8 cellular contexts compared by ENCODE assay signal in the genomic region with DNA sequence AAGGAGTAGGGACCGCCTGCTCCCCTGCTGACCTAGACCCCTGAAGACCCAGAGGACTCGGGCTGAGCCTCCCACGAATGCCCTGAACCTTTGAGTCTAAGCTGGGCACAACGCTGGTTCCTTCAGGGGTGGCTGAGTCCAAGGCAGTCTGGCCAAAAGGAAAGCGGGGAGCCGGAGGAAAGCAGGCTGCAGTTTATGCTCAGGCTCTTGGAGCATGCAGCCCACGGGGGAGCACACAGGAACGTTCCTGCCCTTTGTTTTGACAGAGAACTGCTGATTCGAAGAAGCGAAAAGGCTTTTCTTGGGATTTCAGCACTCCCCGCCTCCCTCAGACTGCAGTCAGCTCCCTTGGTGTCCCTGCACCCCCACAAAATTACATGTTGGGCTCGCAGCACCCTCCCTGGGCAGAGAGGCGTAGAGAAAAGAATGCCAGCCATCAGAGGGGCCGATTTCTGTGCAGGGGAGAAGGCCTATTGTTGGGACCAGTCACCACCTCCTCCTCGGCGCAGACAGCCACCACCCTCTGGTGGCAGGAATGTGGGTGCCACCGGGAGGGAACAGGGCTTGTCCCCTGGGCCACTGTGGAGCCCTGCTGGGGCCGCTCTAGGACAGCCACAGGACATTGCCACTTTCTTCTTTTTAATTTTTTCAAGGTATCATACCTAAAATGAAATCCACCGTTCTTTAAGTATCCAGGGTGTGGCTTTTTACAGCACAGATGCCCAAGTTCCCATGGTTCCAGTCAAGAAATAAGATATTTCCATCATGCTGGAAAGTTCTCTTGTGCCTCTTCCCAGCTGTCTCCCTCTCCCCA.
DNase-seq lines count a peak whose midpoint lies in the region; ATAC-seq, FAIRE-seq and TF ChIP-seq lines count a peak whose summit lies in the region.

No MANE protein-coding gene starts in this region.

- DNase-seq in A673 (ENCODE audit: low spot score), result peak; percentile 93
- peak; percentile 75 for DNase-seq in GM18507 (ENCODE audit: extremely low spot score, insufficient read length, low read depth)
- peak; percentile 8 for DNase-seq in NCI-H446 treated with DMSO at 0.1 percent for 48 hours (lab: John Stamatoyannopoulos, UW)
- DNase-seq in activated CD4-positive, alpha-beta T cell treated with anti-CD3 and anti-CD28 coated beads, Interleukin-2, amount 50 U/mL, for 1 hour, result peak; percentile 47
- peak; percentile 98 for DNase-seq in endodermal cell
- DNase-seq in memory B cell (ENCODE audit: low spot score in 2 of 2), result peak; percentile 9 to 27
- DNase-seq in stimulated activated CD8-positive, alpha-beta memory T cell treated with anti-CD3 and anti-CD28 coated beads, Interleukin-15, amount 100 ng/mL, for 48 hours (ENCODE audit: low read depth in 2 of 2), result peak; percentile 10
- DNase-seq in mesenteric fat pad (ENCODE audit: low spot score), result no peak

- CTCF ChIA-PET in A673 (lab: Charles Lee), result interaction anchor here (0.8 to 1.6 kb wide), 4 partner anchors 77 to 155 kb away, joined by 3 to 6 read pairs (median 4); no protein-coding TSS in a partner anchor

- TF ChIP-seq CTCF in A673 (conservative IDR thresholded peaks at IDR 0.05; ENCODE audit: low read depth, low read length) (peak; percentile 97), endodermal cell (conservative IDR thresholded peaks at IDR 0.05) (peak; percentile 99)

- 46 to 52% methylated on average over 10 to 19 of the region's 19 CpGs for WGBS in endodermal cell (ENCODE audit: insufficient coverage in 1 of 2, insufficient read length in 1 of 2), 2 experiments

- no TSS peak for BruUV-seq in A673 (replicated peaks; lab: Mats Ljungman, UMichigan)

- H3K9ac ChIP-seq in endodermal cell (ENCODE audit: extremely low read depth, low read length, poor library complexity, severe bottlenecking), result peak overlapping the region; percentile 50

- H3K36me3 Mint-ChIP-seq in endodermal cell (ENCODE audit: low read depth) (peaks cover 39% of the 10 kb centered on the region), memory B cell (no peaks in the 10 kb centered on the region)

- no peaks in the 10 kb centered on the region for H3K36me3 ChIP-seq in A673 (ENCODE audit: insufficient read depth, low read length, poor library complexity, severe bottlenecking)
- H3K36me3 ChIP-seq in endodermal cell (ENCODE audit: control insufficient read depth, insufficient read depth, low read length), result peaks cover 58% of the 10 kb centered on the region

- H3K27me3 Mint-ChIP-seq in endodermal cell (ENCODE audit: insufficient read depth) (no peaks in the 10 kb centered on the region), memory B cell (peaks cover 2% of the 10 kb centered on the region)

- H3K9me3 ChIP-seq in A673 (ENCODE audit: low read depth, low read length, poor library complexity, severe bottlenecking) (no peaks in the 10 kb centered on the region), endodermal cell (ENCODE audit: control insufficient read depth, low read length) (no peaks in the 10 kb centered on the region)

- ATAC-seq in memory B cell (ENCODE audit: low read depth), result peak; percentile 60

- intact Hi-C loops in A673 (cut with micrococcal nuclease; ENCODE audit: unreplicated experiment), result loop anchor here (1.0 to 5.0 kb wide), 3 partner anchors 67 to 172 kb away; no protein-coding TSS in a partner anchor

- H3K27me3 ChIP-seq in A673 (replicated peaks; ENCODE audit: insufficient read depth, low read depth, low read length, poor library complexity) (no peaks in the 10 kb centered on the region), endodermal cell (ENCODE audit: control insufficient read depth, insufficient read depth, low read length, poor library complexity, severe bottlenecking) (no peaks in the 10 kb centered on the region)

- H3K9me3 Mint-ChIP-seq in endodermal cell (no peaks in the 10 kb centered on the region), memory B cell (no peaks in the 10 kb centered on the region)

- H3K27ac ChIP-seq in A673 (ENCODE audit: low read depth, low read length, poor library complexity, severe bottlenecking) (peak overlapping the region; percentile 78), endodermal cell (ENCODE audit: low read depth, low read length) (peak overlapping the region; percentile 96)

- H3K4me1 Mint-ChIP-seq in endodermal cell (peaks cover 77% of the 10 kb centered on the region), memory B cell (no peaks in the 10 kb centered on the region)

- peaks cover 55% of the 10 kb centered on the region for H3K4me1 ChIP-seq in A673 (ENCODE audit: insufficient read depth, low read length, poor library complexity, severe bottlenecking)
- peaks cover 40% of the 10 kb centered on the region for H3K4me1 ChIP-seq in endodermal cell (ENCODE audit: control insufficient read depth, insufficient read depth, low read length)

- H3K4me3 Mint-ChIP-seq in endodermal cell (peak overlapping the region; percentile 28), memory B cell (no peak overlapping the region)

- peak overlapping the region; percentile 90 for H3K27ac Mint-ChIP-seq in endodermal cell
- H3K27ac Mint-ChIP-seq in memory B cell, result no peak overlapping the region

- peak; percentile 53 for FAIRE-seq in GM18507 (lab: Jason Lieb, UNC)

- no peak overlapping the region for H3K4me3 ChIP-seq in A673 (ENCODE audit: low read depth, low read length, poor library complexity, severe bottlenecking)
- H3K4me3 ChIP-seq in endodermal cell (ENCODE audit: low read length), result no peak overlapping the region

- POLR2A ChIA-PET in A673 (lab: Charles Lee; ENCODE audit: low non-redundant PET), result no interaction called here
